Comparison of ENCODE assay signal across 11 cellular contexts in the genomic region with DNA sequence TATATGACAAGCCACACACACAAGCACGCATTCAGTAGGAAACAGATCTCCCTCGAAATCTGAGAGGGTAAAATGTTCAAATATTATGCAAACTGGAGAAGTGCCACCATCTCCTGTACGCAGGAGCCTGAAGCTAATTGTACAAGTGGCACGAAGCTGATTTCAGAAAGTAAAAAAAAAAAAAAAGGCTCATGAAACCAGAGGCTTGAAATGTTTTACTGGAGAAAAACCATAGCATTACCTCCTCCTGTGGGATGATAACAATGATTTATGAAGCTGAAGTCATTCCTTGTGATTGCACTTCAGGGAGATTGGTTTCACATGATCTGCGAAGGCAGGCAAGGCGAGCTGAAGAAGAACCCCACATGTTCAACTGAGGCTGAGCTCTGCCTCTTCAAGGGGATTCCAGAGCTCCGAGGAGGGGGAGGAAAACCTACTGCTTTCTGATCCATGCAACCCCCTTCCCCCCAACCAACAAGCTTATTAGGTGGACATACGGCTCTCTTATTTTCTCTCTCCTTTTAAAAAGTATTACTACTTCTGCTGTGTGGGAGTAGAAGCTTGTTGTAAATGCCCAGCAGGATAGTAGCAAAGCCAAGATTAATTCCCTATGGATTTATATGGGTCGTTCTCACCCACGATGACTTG.
DNase-seq lines count a peak whose midpoint lies in the region; ATAC-seq and TF ChIP-seq lines count a peak whose summit lies in the region.
"Had no signal": no experiment of that assay in that cellular context is flagged by ENCODE, and none has a peak within 500 bp of the region (broad histone marks: within the 10 kb centered on the region; RNA-seq: fewer than 3 reads in every experiment).

No MANE protein-coding gene starts in this region.

- H3K4me1 ChIP-seq in thyroid gland = no peaks in the 10 kb centered on the region
- H3K4me1 ChIP-seq: upper lobe of left lung had no signal

- H3K4me3 Mint-ChIP-seq in natural killer cell treated with Interleukin-12 subunit alpha and Interleukin-12 subunit beta and Interleukin-15 and Interleukin-18, amount 100 ng/mL, for 72 hours = no peak overlapping the region

- H3K4me1 Mint-ChIP-seq in natural killer cell treated with Interleukin-12 subunit alpha and Interleukin-12 subunit beta and Interleukin-15 and Interleukin-18, amount 100 ng/mL, for 72 hours (ENCODE audit: low read depth in 2 of 2) = no peaks in the 10 kb centered on the region

- 33 to 40% methylated on average over 10 of the region's 10 CpGs for WGBS in thyroid gland, 2 donors

- H3K27me3 ChIP-seq in thyroid gland = no peaks in the 10 kb centered on the region
- H3K27me3 ChIP-seq: cardiac muscle cell, upper lobe of left lung had no signal

- no peaks in the 10 kb centered on the region for H3K36me3 Mint-ChIP-seq in natural killer cell treated with Interleukin-12 subunit alpha and Interleukin-12 subunit beta and Interleukin-15 and Interleukin-18, amount 100 ng/mL, for 72 hours

- H3K27me3 Mint-ChIP-seq in natural killer cell treated with Interleukin-12 subunit alpha and Interleukin-12 subunit beta and Interleukin-15 and Interleukin-18, amount 100 ng/mL, for 72 hours = peaks cover 0 to 2% of the 10 kb centered on the region in 2 donors

- no peaks in the 10 kb centered on the region for H3K36me3 ChIP-seq in thyroid gland
- H3K36me3 ChIP-seq: cardiac muscle cell, upper lobe of left lung had no signal

- DNase-seq in NCI-H1417 (lab: John Stamatoyannopoulos, UW) (peak; percentile 32 to 78 (median 77)), NCI-H1417 treated with DMSO at 0.1 percent for 48 hours (lab: John Stamatoyannopoulos, UW) (no peak), NCI-H69 (lab: John Stamatoyannopoulos, UW) (peak; percentile 96), fibroblast of the aortic adventitia (ENCODE audit: low read depth) (peak; percentile 93), thyroid gland (peak; percentile 8 to 22), HT-29 (ENCODE audit: low spot score) (no peak), Ammon's horn (ENCODE audit: low spot score) (no peak)
- DNase-seq in natural killer cell treated with Interleukin-12 subunit alpha and Interleukin-12 subunit beta and Interleukin-15 and Interleukin-18, amount 100 ng/mL, for 72 hours (ENCODE audit: low spot score) = no peak
- DNase-seq: SHP77 treated with DMSO at 0.1 percent for 48 hours, upper lobe of left lung had no signal

- H3K27ac Mint-ChIP-seq in natural killer cell treated with Interleukin-12 subunit alpha and Interleukin-12 subunit beta and Interleukin-15 and Interleukin-18, amount 100 ng/mL, for 72 hours = no peak overlapping the region

- intact Hi-C loops in thyroid gland (cut with DNase I) = no loop called here

- ATAC-seq in natural killer cell treated with Interleukin-12 subunit alpha and Interleukin-12 subunit beta and Interleukin-15 and Interleukin-18, amount 100 ng/mL, for 72 hours = no peak

- H3K9me3 ChIP-seq in thyroid gland = no peaks in the 10 kb centered on the region
- H3K9me3 ChIP-seq: upper lobe of left lung had no signal

- H3K27ac ChIP-seq in thyroid gland = no peak overlapping the region
- H3K27ac ChIP-seq: cardiac muscle cell, upper lobe of left lung had no signal

- no peaks in the 10 kb centered on the region for H3K9me3 Mint-ChIP-seq in natural killer cell treated with Interleukin-12 subunit alpha and Interleukin-12 subunit beta and Interleukin-15 and Interleukin-18, amount 100 ng/mL, for 72 hours

- no peak overlapping the region for H3K4me3 ChIP-seq in fibroblast of the aortic adventitia (ENCODE audit: low read depth, low read length)
- no peak overlapping the region for H3K4me3 ChIP-seq in thyroid gland (replicated peaks in 1 of 3)
- H3K4me3 ChIP-seq: cardiac muscle cell, upper lobe of left lung had no signal

- TF ChIP-seq POLR2A in thyroid gland (IDR thresholded peaks at IDR 0.05) = no peak

- TF ChIP-seq CTCF in fibroblast of the aortic adventitia (IDR thresholded peaks at IDR 0.05; ENCODE audit: insufficient read depth, low read length) (no peak), thyroid gland (IDR thresholded peaks at IDR 0.05) (no peak)

Comparison
In these comparisons a context has a peak if more than half of its experiments do, and no peak if none do; other contexts are left out.
1. DNase-seq: peak in NCI-H1417 (3 of 3), NCI-H69 (single experiment), fibroblast of the aortic adventitia (single experiment) and thyroid gland (2 of 2); none in NCI-H1417 treated with DMSO at 0.1 percent for 48 hours (single experiment), HT-29 (single experiment), Ammon's horn (single experiment) and natural killer cell treated with Interleukin-12 subunit alpha and Interleukin-12 subunit beta and Interleukin-15 and Interleukin-18, amount 100 ng/mL, for 72 hours (single experiment).